Comparison of ENCODE assay signal across 8 cellular contexts in the genomic region with DNA sequence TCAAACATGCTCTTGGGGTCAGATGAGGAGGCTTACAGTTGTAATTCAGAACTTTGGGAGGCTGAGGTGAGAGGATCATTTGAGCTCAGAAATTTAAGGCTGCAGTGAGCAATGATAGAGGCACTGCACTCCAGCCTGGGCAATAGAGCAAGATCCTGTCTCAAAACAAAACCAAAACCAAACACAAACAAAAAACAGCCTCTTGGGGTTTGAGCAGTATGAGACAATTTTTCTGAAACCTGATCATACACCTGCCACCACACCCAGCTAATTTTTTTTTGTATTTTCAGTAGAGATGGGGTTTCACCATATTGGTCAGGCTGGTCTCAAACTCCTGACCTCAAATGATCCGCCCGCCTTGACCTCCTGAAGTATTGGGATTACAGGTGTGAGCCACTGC. TPM values are rescaled to one million over a fixed set of nuclear protein-coding genes. Genes with fewer than 3 reads are reported as not detected.
DNase-seq lines count a peak whose midpoint lies in the region; ATAC-seq, FAIRE-seq and TF ChIP-seq lines count a peak whose summit lies in the region.
"Not testable (repeated sequence)": the region's sequence is repeated elsewhere in the genome, so short reads cannot be mapped to it uniquely, and the experiment has no call there.

No MANE protein-coding gene starts in this region.

- peaks cover 32% of the 10 kb centered on the region for H3K4me1 Mint-ChIP-seq in activated CD4-positive, alpha-beta T cell treated with anti-CD3 and anti-CD28 coated beads, Interleukin-2, amount 10 ng/mL, durations not matched to agents 24 days and 14 days
- peaks cover 12% of the 10 kb centered on the region for H3K4me1 Mint-ChIP-seq in stimulated activated naive CD8-positive, alpha-beta T cell treated with anti-CD3 and anti-CD28 coated beads, Interleukin-15, amount 100 ng/mL, for 72 hours

- not testable (repeated sequence) for H3K27ac ChIP-seq in GM12878 (ENCODE audit: control insufficient read depth, insufficient read depth)

- peak overlapping the region; percentile 45 for H3K4me3 Mint-ChIP-seq in activated CD4-positive, alpha-beta T cell treated with anti-CD3 and anti-CD28 coated beads, Interleukin-2, amount 10 ng/mL, durations not matched to agents 24 days and 14 days
- not testable (repeated sequence) for H3K4me3 Mint-ChIP-seq in stimulated activated naive CD8-positive, alpha-beta T cell treated with anti-CD3 and anti-CD28 coated beads, Interleukin-15, amount 100 ng/mL, for 72 hours

- H3K36me3 Mint-ChIP-seq in activated CD4-positive, alpha-beta T cell treated with anti-CD3 and anti-CD28 coated beads, Interleukin-2, amount 10 ng/mL, durations not matched to agents 24 days and 14 days (ENCODE audit: low read depth) = not testable (repeated sequence)

- WGBS in GM12878 (ENCODE audit: insufficient coverage, insufficient replicate concordance, low lambda C conversion rate, missing lambda C conversion rate) = 0% methylated on average over 2 of the region's 2 CpGs

- H3K4me2 ChIP-seq in GM12878 (ENCODE audit: control insufficient read depth, insufficient read depth) = not testable (repeated sequence)

- peak overlapping the region; percentile 51 for H3K27ac Mint-ChIP-seq in activated CD4-positive, alpha-beta T cell treated with anti-CD3 and anti-CD28 coated beads, Interleukin-2, amount 10 ng/mL, durations not matched to agents 24 days and 14 days
- H3K27ac Mint-ChIP-seq in stimulated activated naive CD8-positive, alpha-beta T cell treated with anti-CD3 and anti-CD28 coated beads, Interleukin-15, amount 100 ng/mL, for 72 hours = not testable (repeated sequence)

- peaks cover 25% of the 10 kb centered on the region for H3K4me1 ChIP-seq in GM12878 (ENCODE audit: control insufficient read depth, insufficient read depth, low read length)

- BruUV-seq in GM12878 (replicated peaks; lab: Mats Ljungman, UMichigan) = not testable (repeated sequence)

- H3K27me3 ChIP-seq in GM12878 (replicated peaks in 1 of 2; ENCODE audit: control insufficient read depth in 2 of 2, insufficient read depth in 2 of 2, low read length in 1 of 2) = not testable (repeated sequence)

- H3K27me3 Mint-ChIP-seq in activated CD4-positive, alpha-beta T cell treated with anti-CD3 and anti-CD28 coated beads, Interleukin-2, amount 10 ng/mL, durations not matched to agents 24 days and 14 days; stimulated activated naive CD8-positive, alpha-beta T cell treated with anti-CD3 and anti-CD28 coated beads, Interleukin-15, amount 100 ng/mL, for 72 hours: not testable (repeated sequence)

- not testable (repeated sequence) for H3K9me3 ChIP-seq in GM12878 (replicated peaks; ENCODE audit: control insufficient read depth, insufficient read depth, low read length)

- not testable (repeated sequence) for H3K79me2 ChIP-seq in GM12878 (ENCODE audit: control insufficient read depth, insufficient read depth, low read length)

- TF ChIP-seq EP300 in GM12878 (IDR thresholded peaks at IDR 0.05; ENCODE audit: borderline replicate concordance in 1 of 2, control insufficient read depth in 1 of 2, low read depth in 2 of 2, low read length in 2 of 2) = not testable (repeated sequence)

- H3K36me3 ChIP-seq in GM12878 (ENCODE audit: control insufficient read depth in 2 of 2, insufficient read depth in 2 of 2, low read length in 1 of 2) = not testable (repeated sequence)

- RAD21 ChIA-PET in GM12878 (lab: Charles Lee; ENCODE audit: unreplicated experiment) = interaction anchor here (1.8 kb wide), 1 partner anchor 10 kb away, joined by 7 read pairs; no protein-coding TSS in a partner anchor

- not testable (repeated sequence) for H2AFZ ChIP-seq in GM12878 (ENCODE audit: control insufficient read depth, low read depth, low read length)

- TF ChIP-seq CTCF in GM12878 (IDR thresholded peaks at IDR 0.05 in 2 of 3, conservative IDR thresholded peaks at IDR 0.05 in 1 of 3; ENCODE audit: control insufficient read depth in 2 of 3, extremely low read depth in 1 of 3, insufficient read depth in 1 of 3, low read depth in 3 of 3, low read length in 3 of 3) = not testable (repeated sequence)

- H3K9me3 Mint-ChIP-seq in activated CD4-positive, alpha-beta T cell treated with anti-CD3 and anti-CD28 coated beads, Interleukin-2, amount 10 ng/mL, durations not matched to agents 24 days and 14 days; stimulated activated naive CD8-positive, alpha-beta T cell treated with anti-CD3 and anti-CD28 coated beads, Interleukin-15, amount 100 ng/mL, for 72 hours: not testable (repeated sequence)

- FAIRE-seq in GM12878 (lab: Jason Lieb, UNC) = peak; percentile 72

- not testable (repeated sequence) for TF ChIP-seq RAD21 in GM12878 (IDR thresholded peaks at IDR 0.05; ENCODE audit: insufficient read depth, low read depth, low read length)

- in situ Hi-C loops in GM12878 (cut with MboI) = not testable (repeated sequence)

- peak; percentile 65 for DNase-seq in activated CD4-positive, alpha-beta T cell treated with anti-CD3 and anti-CD28 coated beads, Interleukin-2, amount 10 ng/mL, durations not matched to agents 24 days and 14 days
- not testable (repeated sequence) for DNase-seq in GM12878 (ENCODE audit: low read depth, low spot score); stimulated activated naive CD8-positive, alpha-beta T cell treated with anti-CD3 and anti-CD28 coated beads, Interleukin-15, amount 100 ng/mL, for 72 hours

- intact Hi-C loops in activated CD4-positive, alpha-beta T cell treated with anti-CD3 and anti-CD28 coated beads, Interleukin-2, amount 10 ng/mL, durations not matched to agents 24 days and 14 days (cut with micrococcal nuclease) = not testable (repeated sequence)
- intact Hi-C loops in GM12878 (cut with micrococcal nuclease; ENCODE audit: unreplicated experiment) = loop anchor here (5.0 kb wide), 1 partner anchor 40 kb away; no protein-coding TSS in a partner anchor

- not testable (repeated sequence) for H3K4me3 ChIP-seq in GM12878

- TF ChIP-seq POLR2A in GM12878 (IDR thresholded peaks at IDR 0.05; ENCODE audit: low read depth, low read length) = not testable (repeated sequence)

- CTCF ChIA-PET in GM12878 (lab: Yijun Ruan, JAX) = interaction anchor here (0.9 to 1.2 kb wide), 3 partner anchors 10 to 99 kb away, joined by 3 to 4 read pairs (median 3); no protein-coding TSS in a partner anchor

- not testable (repeated sequence) for H3K9ac ChIP-seq in GM12878 (ENCODE audit: control insufficient read depth, insufficient read depth, low read length)

- not testable (repeated sequence) for H4K20me1 ChIP-seq in GM12878 (ENCODE audit: control insufficient read depth, insufficient read depth)

- peak; percentile 49 for ATAC-seq in GM18868 (IDR thresholded peaks at IDR 0.05; ENCODE audit: unreplicated experiment)
- ATAC-seq in GM19452 (IDR thresholded peaks at IDR 0.05; ENCODE audit: unreplicated experiment) = peak; percentile 52
- peak; percentile 49 for ATAC-seq in GM21717 (IDR thresholded peaks at IDR 0.05; ENCODE audit: unreplicated experiment)
- ATAC-seq in HG02870 (IDR thresholded peaks at IDR 0.05; ENCODE audit: unreplicated experiment) = peak; percentile 50
- peak; percentile 56 for ATAC-seq in HG03565 (IDR thresholded peaks at IDR 0.05; ENCODE audit: unreplicated experiment)
- peak; percentile 68 for ATAC-seq in GM12878
- peak; percentile 43 for ATAC-seq in stimulated activated naive CD8-positive, alpha-beta T cell treated with anti-CD3 and anti-CD28 coated beads, Interleukin-15, amount 100 ng/mL, for 72 hours

- SMC1A ChIA-PET in GM12878 (lab: Charles Lee; ENCODE audit: uncharacterized antibody, unreplicated experiment) = interaction anchor here (1.6 to 4.0 kb wide), 4 partner anchors 10 to 99 kb away, joined by 6 to 19 read pairs (median 13); partner anchors contain the start of gene CFAP54

- POLR2A ChIA-PET in GM12878 (lab: Charles Lee) = interaction anchor here (0.5 to 1.0 kb wide), 3 partner anchors 10 to 1813 kb away, joined by 3 to 4 read pairs (median 3); no protein-coding TSS in a partner anchor

TF ChIP-seq in GM12878, 131 proteins besides CTCF, POLR2A, EP300 and RAD21 (continues in another document):
- TF ChIP-seq JUNB (IDR thresholded peaks at IDR 0.05) (peak; percentile 25; the same call in 1 of the 2 replicates), SKIL (IDR thresholded peaks at IDR 0.05; ENCODE audit: low read depth, poor library complexity, severe bottlenecking) (peak; percentile 22)

RNA-seq across cellular contexts. Expression of gene CDK17, which starts 17.4 kb away (rescaled TPM):
- total RNA-seq in activated CD4-positive, alpha-beta T cell treated with anti-CD3 and anti-CD28 coated beads, Interleukin-2, amount 10 ng/mL, durations not matched to agents 24 days and 14 days = 28.0 and 30.5 TPM in 2 replicates
- 336 and 338 TPM in 2 replicates for total RNA-seq in GM12878 (2013; cell fraction: nucleolus; rRNA removed)
- total RNA-seq in GM12878 (2014; rRNA removed) (20.7 and 27.2 TPM in 2 replicates), GM12878 (2014; rRNA removed; fragmentation: Illumina TruSeq; extraction: Trizol) (30.7 and 35.2 TPM in 2 replicates), GM12878 (2021) (22.5 and 24.1 TPM in 2 replicates)
- 7.0 TPM for polyA plus RNA-seq in GM12878 (2011; ENCODE audit: low read depth)
- polyA plus RNA-seq in GM12878 (2011; rRNA removed) (45.6 and 58.6 TPM in 2 replicates), GM12878 (2014; fragmentation: Illumina TruSeq; extraction: Trizol) (25.2 and 51.7 TPM in 2 replicates), GM12878 (2014; fragmentation: Nextera tagmentation; extraction: Ambion mirVana) (1 to 10 TPM; 5.6 to 6.1 TPM), GM12878 (2014; rRNA removed) (10.3 and 14.6 TPM in 2 replicates), GM12878 (2016; fragmentation: Nextera tagmentation; extraction: Ambion mirVana) (10 to 100 TPM; 15.9 to 16.0 TPM)
- 15.6 and 23.9 TPM in 2 replicates for polyA plus RNA-seq in GM12878 (2011; cell fraction: cytosol; rRNA removed)
- 35.5 and 43.7 TPM in 2 replicates for polyA plus RNA-seq in GM12878 (2011; cell fraction: nucleus; rRNA removed)
- 11.3 and 18.1 TPM in 2 replicates for polyA plus RNA-seq in GM12878 (2012)
- polyA minus RNA-seq in GM12878 (2011; rRNA and poly(A)+ RNA removed) = 94.9 and 124 TPM in 2 replicates
- polyA minus RNA-seq in GM12878 (2011; cell fraction: cytosol; rRNA and poly(A)+ RNA removed) = 39.3 and 40.5 TPM in 2 replicates
- 120 and 158 TPM in 2 replicates for polyA minus RNA-seq in GM12878 (2011; cell fraction: nucleus; rRNA and poly(A)+ RNA removed)
